Comparison of ENCODE assay signal across 10 cellular contexts in the genomic region with DNA sequence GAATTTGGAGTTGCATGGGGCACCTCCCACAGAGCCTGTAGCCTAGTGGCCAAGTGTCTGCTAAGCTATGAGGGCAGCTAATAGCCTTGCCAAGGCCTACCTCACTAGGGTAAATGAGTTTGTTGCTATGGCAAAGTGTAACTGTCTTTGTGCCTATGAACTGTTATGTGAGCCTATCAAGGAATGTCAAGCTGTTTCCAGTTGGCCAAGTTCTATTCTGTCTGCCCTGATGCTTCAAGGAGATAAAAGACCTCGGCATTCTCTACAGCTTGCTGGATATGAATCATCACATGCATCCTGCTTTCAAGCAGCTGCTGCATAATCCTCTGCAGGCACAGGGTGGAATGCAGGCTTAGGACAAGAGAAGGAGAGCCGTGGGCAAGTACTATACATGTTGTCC.
DNase-seq lines count a peak whose midpoint lies in the region; ATAC-seq and TF ChIP-seq lines count a peak whose summit lies in the region.
"Had no signal": no experiment of that assay in that cellular context is flagged by ENCODE, and none has a peak within 500 bp of the region (broad histone marks: within the 10 kb centered on the region; RNA-seq: fewer than 3 reads in every experiment).

No MANE protein-coding gene starts in this region.

- no peaks in the 10 kb centered on the region for H3K9me3 ChIP-seq in mesodermal cell (ENCODE audit: control insufficient read depth, low read length)
- H3K9me3 ChIP-seq in Peyer's patch, result no peaks in the 10 kb centered on the region
- H3K9me3 ChIP-seq: thoracic aorta had no signal

- WGBS in mesodermal cell (ENCODE audit: insufficient coverage in 2 of 2), 2 experiments, result 0% methylated on average over 1 of the region's 2 CpGs; no CpG with 5 or more reads in 1 of the 2 experiments

- ATAC-seq in HG03457 (IDR thresholded peaks at IDR 0.05; ENCODE audit: unreplicated experiment) (no peak), GM21367 (IDR thresholded peaks at IDR 0.05; ENCODE audit: unreplicated experiment) (no peak), HG02938 (IDR thresholded peaks at IDR 0.05; ENCODE audit: unreplicated experiment) (no peak)

- TF ChIP-seq POLR2A in Peyer's patch (IDR thresholded peaks at IDR 0.05), result no peak

- DNase-seq in DMS 273 treated with DMSO at 0.1 percent for 48 hours (lab: John Stamatoyannopoulos, UW), result peak; percentile 93
- peak; percentile 99 for DNase-seq in M059J (ENCODE audit: low read depth)
- DNase-seq in dedifferentiated amniotic fluid mesenchymal stem cell (ENCODE audit: extremely low spot score), result peak; percentile 94
- DNase-seq in Peyer's patch, result no peak
- DNase-seq: NCI-H2171 had no signal

- H3K4me1 ChIP-seq in mesodermal cell (ENCODE audit: control insufficient read depth, insufficient read depth, low read length, poor library complexity, severe bottlenecking) (peaks cover 15% of the 10 kb centered on the region), Peyer's patch (no peaks in the 10 kb centered on the region)

- no peaks in the 10 kb centered on the region for H3K27me3 ChIP-seq in Peyer's patch

- H3K36me3 ChIP-seq in mesodermal cell (ENCODE audit: control insufficient read depth, insufficient read depth, low read length) (no peaks in the 10 kb centered on the region), Peyer's patch (no peaks in the 10 kb centered on the region)
- H3K36me3 ChIP-seq: thoracic aorta had no signal

- H3K27ac ChIP-seq in mesodermal cell (ENCODE audit: low read depth, low read length, severe bottlenecking) (peak overlapping the region; percentile 88), Peyer's patch (no peak overlapping the region)
- H3K27ac ChIP-seq: thoracic aorta had no signal

- TF ChIP-seq CTCF in Peyer's patch (IDR thresholded peaks at IDR 0.05), result no peak

- H3K4me3 ChIP-seq in mesodermal cell (ENCODE audit: extremely low read depth, insufficient read depth, low read length, poor library complexity, severe bottlenecking), result no peak overlapping the region
- no peak overlapping the region for H3K4me3 ChIP-seq in Peyer's patch
- H3K4me3 ChIP-seq: thoracic aorta had no signal

Comparison
In these comparisons a context has a peak if more than half of its experiments do, and no peak if none do; other contexts are left out.
1. DNase-seq: peak in DMS 273 treated with DMSO at 0.1 percent for 48 hours (single experiment), M059J (single experiment) and dedifferentiated amniotic fluid mesenchymal stem cell (single experiment); none in Peyer's patch (0 of 3).